Comparison of ENCODE assay signal across 8 cellular contexts in genomic region chr7:157337316-157338149, GRCh38. TPM values are rescaled to one million over a fixed set of nuclear protein-coding genes. Genes with fewer than 3 reads are reported as not detected.
DNase-seq lines count a peak whose midpoint lies in the region; ATAC-seq and TF ChIP-seq lines count a peak whose summit lies in the region.

No MANE protein-coding gene starts in this region.

- H3K56ac ChIP-seq in IMR-90 (ENCODE audit: extremely low read depth, insufficient read depth, low read length) = peak overlapping the region; percentile 81

- H3K9me3 Mint-ChIP-seq in central memory CD8-positive, alpha-beta T cell = no peaks in the 10 kb centered on the region

- peak overlapping the region; percentile 55 for H3K4ac ChIP-seq in IMR-90 (ENCODE audit: low read depth, low read length)

- H3K4me3 ChIP-seq in IMR-90 (ENCODE audit: insufficient read depth, low read depth, low read length) = peak overlapping the region; percentile 96

- H3K4me2 ChIP-seq in IMR-90 (ENCODE audit: low read depth, low read length) = peak overlapping the region; percentile 95

- no peaks in the 10 kb centered on the region for H3K9me3 ChIP-seq in IMR-90 (ENCODE audit: control insufficient read depth, insufficient read depth, low read length)

- peaks cover 49% of the 10 kb centered on the region for H3K4me1 Mint-ChIP-seq in central memory CD8-positive, alpha-beta T cell

- no peak overlapping the region for H2BK120ac ChIP-seq in IMR-90 (ENCODE audit: low read depth, low read length)

- peak overlapping the region; percentile 97 for H3K4me3 Mint-ChIP-seq in central memory CD8-positive, alpha-beta T cell

- no peaks in the 10 kb centered on the region for H3K9me1 ChIP-seq in IMR-90 (ENCODE audit: insufficient read depth, low read length)

- WGBS in IMR-90 (ENCODE audit: extremely low coverage in 2 of 2, insufficient read length in 1 of 2), 2 experiments = 0% methylated on average over 13 of the region's 59 CpGs; no CpG with 5 or more reads in 1 of the 2 experiments

- H3K36me3 ChIP-seq in IMR-90 (ENCODE audit: control insufficient read depth, insufficient read depth, low read length) = peaks cover 1% of the 10 kb centered on the region; the same call in 1 of the 2 replicates

- H3K27me3 Mint-ChIP-seq in central memory CD8-positive, alpha-beta T cell = peaks cover 3% of the 10 kb centered on the region

- H3K9ac ChIP-seq in IMR-90 (ENCODE audit: low read depth, low read length) = peak overlapping the region; percentile 59

- peak overlapping the region; percentile 99 for H3K27ac Mint-ChIP-seq in central memory CD8-positive, alpha-beta T cell (ENCODE audit: low read depth)

- peaks cover 6 to 31% of the 10 kb centered on the region in 2 experiments; a peak in 3 of 4 replicates for H3K79me1 ChIP-seq in IMR-90 (ENCODE audit: low read depth in 1 of 2, low read length in 2 of 2)

- H3K18ac ChIP-seq in IMR-90 (ENCODE audit: low read depth, low read length) = peak overlapping the region; percentile 55; the same call in 1 of the 2 replicates

- CTCF ChIA-PET in IMR-90 (lab: Yijun Ruan, JAX) = no interaction called here

- peak overlapping the region; percentile 60 for H4K91ac ChIP-seq in IMR-90 (ENCODE audit: insufficient read depth, low read depth, low read length)

- dilution Hi-C loops in IMR-90 (cut with HindIII; ENCODE audit: low sequenced_read_pairs, unreplicated experiment) = no loop called here

- TF ChIP-seq CTCF in IMR-90 (conservative IDR thresholded peaks at IDR 0.05; ENCODE audit: low read depth, low read length) = no peak

- TF ChIP-seq RAD21 in IMR-90 (IDR thresholded peaks at IDR 0.05; ENCODE audit: low read length) = no peak

- H2BK15ac ChIP-seq in IMR-90 (ENCODE audit: low read depth, low read length) = 0 out of 3 replicates have a peak overlapping the region, but pooled peaks have one; percentile 37

- H2BK5ac ChIP-seq in IMR-90 (ENCODE audit: low read depth, low read length, poor library complexity, severe bottlenecking) = peak overlapping the region; percentile 49

- peak overlapping the region; percentile 32 for H3K23ac ChIP-seq in IMR-90 (ENCODE audit: low read depth, low read length)

- no peak overlapping the region for H4K5ac ChIP-seq in IMR-90 (ENCODE audit: low read depth, low read length)

- no peak; the same call in 1 of the 2 replicates for TF ChIP-seq POLR2A in IMR-90 (IDR thresholded peaks at IDR 0.05; ENCODE audit: low read depth, low read length)

- peak; percentile 26 for DNase-seq in DMS53 treated with DMSO at 0.1 percent for 48 hours (lab: John Stamatoyannopoulos, UW; ENCODE audit: unreplicated experiment)
- peak; percentile 67 for DNase-seq in IMR-90
- peak; percentile 37 to 39 for DNase-seq in central memory CD8-positive, alpha-beta T cell (ENCODE audit: low spot score in 2 of 2)
- DNase-seq in left lobe of liver (ENCODE audit: low spot score) = peak; percentile 69
- DNase-seq in stimulated activated CD4-positive, alpha-beta T cell treated with anti-CD3 and anti-CD28 coated beads, Interleukin-4, amount 100 ng/mL, for 24 hours = peak; percentile 64
- DNase-seq in DMS153 (lab: John Stamatoyannopoulos, UW) = no peak

- POLR2A ChIA-PET in IMR-90 (lab: Charles Lee; ENCODE audit: unreplicated experiment) = interaction anchor here (0.7 kb wide), 1 partner anchor 11 kb away, joined by 3 read pairs; no protein-coding TSS in a partner anchor

- peaks cover 53% of the 10 kb centered on the region for H4K20me1 ChIP-seq in IMR-90 (ENCODE audit: insufficient read depth, low read length)

- peak overlapping the region; percentile 53 for H2AFZ ChIP-seq in IMR-90 (replicated peaks; ENCODE audit: low read length, poor library complexity)

- H3K4me1 ChIP-seq in IMR-90 (ENCODE audit: control insufficient read depth, insufficient read depth, low read length) = peaks cover 10% of the 10 kb centered on the region

- H2AK5ac ChIP-seq in IMR-90 (ENCODE audit: low read depth, low read length) = peak overlapping the region; percentile 48; the same call in 1 of the 2 replicates

- ATAC-seq in GM21526 (IDR thresholded peaks at IDR 0.05; ENCODE audit: low FRiP score, unreplicated experiment) (peak; percentile 51), IMR-90 (ENCODE audit: low read depth) (peak; percentile 69), left lobe of liver (peak; percentile 80)
- peak; percentile 59 to 66 for ATAC-seq in activated CD4-positive, CD25-positive, alpha-beta regulatory T cell treated with anti-CD3 and anti-CD28 coated beads, Interleukin-2, amount 50 U/mL, for 24 hours
- peak; percentile 44 for ATAC-seq in central memory CD8-positive, alpha-beta T cell (replicated peaks; ENCODE audit: extremely low read depth, poor library complexity, severe bottlenecking)

- in situ Hi-C loops in IMR-90 (cut with MboI; ENCODE audit: low sequenced_read_pairs) = no loop called here

- BruUV-seq in IMR-90 (replicated peaks; lab: Mats Ljungman, UMichigan) = no TSS peak

- no peak overlapping the region for H2BK20ac ChIP-seq in IMR-90 (ENCODE audit: low read depth, low read length)

- peaks cover 41% of the 10 kb centered on the region for H3K36me3 Mint-ChIP-seq in central memory CD8-positive, alpha-beta T cell (ENCODE audit: insufficient read depth)

- H3K27ac ChIP-seq in IMR-90 (ENCODE audit: insufficient read depth, low read length) = peak overlapping the region; percentile 86

- H2AK9ac ChIP-seq in IMR-90 (replicated peaks; ENCODE audit: low read depth, low read length, poor library complexity) = peak overlapping the region; percentile 70

- peak overlapping the region; percentile 69 for H3K14ac ChIP-seq in IMR-90 (replicated peaks; ENCODE audit: low read depth, low read length)

- no peaks in the 10 kb centered on the region for H3K27me3 ChIP-seq in IMR-90 (ENCODE audit: control insufficient read depth, insufficient read depth, low read length)

- intact Hi-C loops in IMR-90 (cut with micrococcal nuclease) = loop anchor here (1.0 to 10.0 kb wide), 2 partner anchors 27 to 383 kb away; no protein-coding TSS in a partner anchor

- peak overlapping the region in 1 of 2 experiments; percentile 10; a peak in 1 of 4 replicates for H4K8ac ChIP-seq in IMR-90 (ENCODE audit: low read depth in 2 of 2, low read length in 2 of 2)

TF ChIP-seq in IMR-90, 13 proteins besides CTCF, POLR2A, EP300 and RAD21:
- peak; percentile 69 for TF ChIP-seq MXI1 (IDR thresholded peaks at IDR 0.05; ENCODE audit: borderline replicate concordance, low read depth, low read length)
- TF ChIP-seq MAZ (IDR thresholded peaks at IDR 0.05; ENCODE audit: borderline replicate concordance, low read depth, low read length) = peak; percentile 40; the same call in 1 of the 2 replicates
- TF ChIP-seq CEBPB (IDR thresholded peaks at IDR 0.05; ENCODE audit: low read depth, low read length) = no peak

RNA-seq across cellular contexts. Expression of gene DNAJB6, which starts 0.7 kb away (rescaled TPM):
- total RNA-seq in IMR-90 (2012; rRNA removed) (93.4 and 155 TPM in 2 replicates), left lobe of liver (26.3 TPM)
- polyA plus RNA-seq in IMR-90 (2012; rRNA removed) = 127 and 165 TPM in 2 replicates
- 56.9 and 61.4 TPM in 2 replicates for polyA plus RNA-seq in IMR-90 (2012; cell fraction: cytosol; rRNA removed)
- polyA plus RNA-seq in IMR-90 (2012; cell fraction: nucleus; rRNA removed; ENCODE audit: low replicate concordance) = 52.2 and 98.8 TPM in 2 replicates
